23 cellular contexts compared by ENCODE assay signal in the genomic region with DNA sequence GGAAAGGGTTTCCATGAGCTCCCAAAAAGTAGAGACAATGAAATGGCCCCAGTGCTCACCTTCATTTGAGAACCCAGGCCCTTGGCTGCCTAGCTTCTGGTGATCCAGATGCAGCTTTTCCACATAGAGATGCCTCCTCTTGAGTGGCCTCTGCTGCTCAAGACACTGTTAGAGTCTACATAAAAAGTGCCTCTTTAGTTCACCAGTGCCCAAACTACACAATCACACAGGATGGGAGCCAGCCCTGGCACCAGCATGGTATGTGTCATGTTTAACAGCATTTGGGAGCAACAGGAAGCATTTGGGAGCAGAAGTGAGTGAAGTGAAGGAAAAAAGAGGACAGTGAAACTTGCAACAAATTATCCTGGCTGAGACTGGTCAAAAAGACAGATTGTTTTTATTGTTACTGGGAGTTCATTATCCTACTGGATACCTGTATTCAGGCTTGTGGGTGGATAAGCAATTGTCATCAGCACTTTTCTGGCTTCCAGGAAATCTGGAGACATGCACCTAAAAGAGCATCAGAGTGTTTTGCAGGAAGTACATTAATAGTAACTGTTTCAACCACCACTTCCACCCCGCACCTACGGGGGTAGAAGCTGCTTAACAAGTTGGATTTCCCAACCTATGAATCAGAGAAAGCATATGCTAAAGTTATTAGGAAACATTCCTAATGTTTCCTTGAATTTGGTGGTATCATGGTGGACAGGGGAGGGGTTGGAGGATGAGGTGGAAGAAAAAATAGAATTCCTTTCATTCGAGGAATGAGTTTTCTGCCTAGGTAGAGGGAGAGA.
DNase-seq lines count a peak whose midpoint lies in the region; ATAC-seq, FAIRE-seq and TF ChIP-seq lines count a peak whose summit lies in the region.
"Had no signal": no experiment of that assay in that cellular context is flagged by ENCODE, and none has a peak within 500 bp of the region (broad histone marks: within the 10 kb centered on the region; RNA-seq: fewer than 3 reads in every experiment).

No MANE protein-coding gene starts in this region.

- no peak overlapping the region for H2AFZ ChIP-seq in PC-3 (ENCODE audit: low read length)
- H2AFZ ChIP-seq in trophoblast cell (ENCODE audit: insufficient read depth, low read length, poor library complexity), result no peak overlapping the region
- no peak overlapping the region for H2AFZ ChIP-seq in Karpas-422 (ENCODE audit: low read length)
- H2AFZ ChIP-seq: GM23248 had no signal

- H4K8ac ChIP-seq in trophoblast cell (ENCODE audit: low read depth, low read length), result no peak overlapping the region

- H3K27me3 ChIP-seq in PC-3 (ENCODE audit: low read length) (no peaks in the 10 kb centered on the region), bronchial epithelial cell (ENCODE audit: control insufficient read depth, insufficient read depth, low read length) (no peaks in the 10 kb centered on the region), trophoblast cell (ENCODE audit: insufficient read depth, low read length) (no peaks in the 10 kb centered on the region), Karpas-422 (ENCODE audit: low read length) (no peaks in the 10 kb centered on the region)

- no peak for ATAC-seq in PC-3

- no peak for FAIRE-seq in bronchial epithelial cell (lab: Jason Lieb, UNC)
- FAIRE-seq: GM12891, HTR-8/SVneo had no signal

- H3K27ac ChIP-seq in PC-3 (ENCODE audit: low read length) (no peak overlapping the region), trophoblast cell (ENCODE audit: low read depth, low read length) (no peak overlapping the region), Karpas-422 (ENCODE audit: low read length) (no peak overlapping the region)
- H3K27ac ChIP-seq: C4-2B, GM23248, HL-60, KMS-11 had no signal

- H3K79me2 ChIP-seq in PC-3 (ENCODE audit: low read length) (no peaks in the 10 kb centered on the region), trophoblast cell (ENCODE audit: control insufficient read depth, insufficient read depth, low read length, poor library complexity) (no peaks in the 10 kb centered on the region), Karpas-422 (ENCODE audit: low read length) (no peaks in the 10 kb centered on the region)

- BruUV-seq in PC-3 (replicated peaks; lab: Mats Ljungman, UMichigan), result no TSS peak

- H3K9me3 ChIP-seq in PC-3 (ENCODE audit: low read length) (0 out of 2 replicates have a peak, but pooled peaks cover 7% of the 10 kb centered on the region), trophoblast cell (ENCODE audit: insufficient read depth, low read depth, low read length) (no peaks in the 10 kb centered on the region), Karpas-422 (ENCODE audit: low read length) (no peaks in the 10 kb centered on the region)

- no peak overlapping the region for H2BK120ac ChIP-seq in trophoblast cell (ENCODE audit: insufficient read depth, low read length, poor library complexity)

- no peaks in the 10 kb centered on the region for H3K79me1 ChIP-seq in trophoblast cell (ENCODE audit: low read length)

- H3K4ac ChIP-seq in trophoblast cell (ENCODE audit: low read depth, low read length), result no peak overlapping the region

- H4K12ac ChIP-seq in trophoblast cell (ENCODE audit: low read depth, low read length), result no peak overlapping the region

- TF ChIP-seq CTCF in PC-3 (conservative IDR thresholded peaks at IDR 0.05; ENCODE audit: low read depth, low read length) (no peak), bronchial epithelial cell (IDR thresholded peaks at IDR 0.05; ENCODE audit: insufficient read depth, low read length, severe bottlenecking) (no peak)

- H3K4me1 ChIP-seq in PC-3 (ENCODE audit: insufficient read depth, low read length) (no peaks in the 10 kb centered on the region), trophoblast cell (ENCODE audit: control insufficient read depth in 1 of 2, insufficient read depth in 2 of 2, low read length in 2 of 2) (no peaks in the 10 kb centered on the region), Karpas-422 (ENCODE audit: low read length) (peaks cover 35% of the 10 kb centered on the region)

- H3K4me3 ChIP-seq in PC-3 (ENCODE audit: low read length), result no peak overlapping the region
- no peak overlapping the region for H3K4me3 ChIP-seq in bronchial epithelial cell (ENCODE audit: low read depth, low read length)
- H3K4me3 ChIP-seq in trophoblast cell (ENCODE audit: low read depth, low read length), result no peak overlapping the region
- H3K4me3 ChIP-seq in Karpas-422 (ENCODE audit: low read length), result no peak overlapping the region
- H3K4me3 ChIP-seq: GM23248 had no signal

- no peak overlapping the region for H2BK5ac ChIP-seq in trophoblast cell (ENCODE audit: low read depth, low read length, poor library complexity)

- H4K91ac ChIP-seq in trophoblast cell (ENCODE audit: low read depth, low read length), result no peak overlapping the region

- intact Hi-C loops in PC-3 (cut with micrococcal nuclease), result no loop called here

- H2AK5ac ChIP-seq in trophoblast cell (ENCODE audit: low read length), result no peak overlapping the region

- peak; percentile 13 for DNase-seq in HS-5 (ENCODE audit: low read depth)
- DNase-seq in PC-3, result peak; percentile 13
- DNase-seq in bronchial epithelial cell (ENCODE audit: low read depth), result peak; percentile 86
- peak; percentile 7 to 27 for DNase-seq in trophoblast cell
- DNase-seq in Karpas-422, result no peak
- DNase-seq in NCI-H748 (lab: John Stamatoyannopoulos, UW; ENCODE audit: unreplicated experiment), result no peak
- DNase-seq in NCI-H128 (lab: John Stamatoyannopoulos, UW; ENCODE audit: unreplicated experiment), result no peak
- DNase-seq: Calu3; CD8-positive, alpha-beta memory T cell; DMS153; GM23248; HCEC 1CT; NCI-H1436 treated with DMSO at 0.1 percent for 48 hours; NCI-H2029; NCI-H2227 treated with DMSO at 0.1 percent for 48 hours; NCI-H510A; NCI-H748 treated with DMSO at 0.1 percent for 48 hours; SHP77 had no signal

- no CpG with 5 or more reads among the region's 3 CpGs for WGBS in trophoblast cell (ENCODE audit: extremely low coverage, insufficient coverage, insufficient read length)

- no peak overlapping the region for H3K18ac ChIP-seq in trophoblast cell (ENCODE audit: low read length)

- H3K4me2 ChIP-seq in PC-3 (ENCODE audit: low read length) (no peak overlapping the region), trophoblast cell (ENCODE audit: low read length) (no peak overlapping the region), Karpas-422 (ENCODE audit: low read depth, low read length, poor library complexity, severe bottlenecking) (no peak overlapping the region)
- H3K4me2 ChIP-seq: KMS-11 had no signal

- POLR2A ChIA-PET in PC-3 (lab: Charles Lee; ENCODE audit: unreplicated experiment), result no interaction called here

- H3F3A ChIP-seq in PC-3 (ENCODE audit: low read length, unreplicated experiment), result no peaks in the 10 kb centered on the region

- no peak overlapping the region for H3K9ac ChIP-seq in PC-3 (ENCODE audit: low read length)
- no peak overlapping the region for H3K9ac ChIP-seq in trophoblast cell (ENCODE audit: low read length)
- H3K9ac ChIP-seq in Karpas-422 (ENCODE audit: low read length), result no peak overlapping the region
- H3K9ac ChIP-seq: GM23248, KMS-11 had no signal

- CTCF ChIA-PET in PC-3 (lab: Charles Lee), result no interaction called here

- H2BK12ac ChIP-seq in trophoblast cell (ENCODE audit: low read length), result no peak overlapping the region

- no peaks in the 10 kb centered on the region for H4K20me1 ChIP-seq in PC-3 (ENCODE audit: low read length)
- H4K20me1 ChIP-seq in Karpas-422 (ENCODE audit: insufficient read depth, low read depth, low read length), result no peaks in the 10 kb centered on the region

- H3K36me3 ChIP-seq in PC-3 (ENCODE audit: low read depth, low read length) (no peaks in the 10 kb centered on the region), bronchial epithelial cell (ENCODE audit: control insufficient read depth, insufficient read depth, low read length) (no peaks in the 10 kb centered on the region), trophoblast cell (ENCODE audit: control insufficient read depth in 1 of 2, insufficient read depth in 2 of 2, low read length in 2 of 2) (no peaks in the 10 kb centered on the region), Karpas-422 (ENCODE audit: insufficient read depth, low read length) (peaks cover 10% of the 10 kb centered on the region)

- no peaks in the 10 kb centered on the region for H3K9me2 ChIP-seq in PC-3 (replicated peaks; ENCODE audit: low read length)
- no peaks in the 10 kb centered on the region for H3K9me2 ChIP-seq in Karpas-422 (replicated peaks; ENCODE audit: insufficient read depth, low read length)

- H3K23ac ChIP-seq in trophoblast cell (ENCODE audit: low read length), result no peak overlapping the region

- no peak overlapping the region for H3K14ac ChIP-seq in trophoblast cell (ENCODE audit: low read length)

Comparison
In these comparisons a context has a peak if more than half of its experiments do, and no peak if none do; other contexts are left out.
1. DNase-seq: peak in HS-5 (single experiment), PC-3 (single experiment), bronchial epithelial cell (single experiment) and trophoblast cell (2 of 2); none in Karpas-422 (single experiment), NCI-H748 (single experiment) and NCI-H128 (single experiment).